Comparison of ENCODE assay signal across 1 cellular context in genomic region chr4:3803475-3803847, GRCh38.
TF ChIP-seq lines count a peak whose summit lies in the region.

No MANE protein-coding gene starts in this region.

TF ChIP-seq in HepG2, 621 proteins besides CTCF, POLR2A, EP300 and RAD21 (continued from another document and continues in another):
- TF ChIP-seq ZNF556 (CRISPR knock-in tag; IDR thresholded peaks at IDR 0.05; ENCODE audit: borderline replicate concordance) (no peak), ERF (CRISPR knock-in tag; IDR thresholded peaks at IDR 0.05) (peak; percentile 35; the same call in 1 of the 2 replicates), ZBTB3 (CRISPR knock-in tag; IDR thresholded peaks at IDR 0.05; ENCODE audit: borderline replicate concordance, low read depth) (no peak), RBFOX2 (IDR thresholded peaks at IDR 0.05; ENCODE audit: low read depth, low read length) (peak; percentile 59), KLF16 (CRISPR knock-in tag; IDR thresholded peaks at IDR 0.05) (peak in 1 of 2 experiments; percentile 33; a peak in 1 of 4 replicates), GATAD1 (CRISPR knock-in tag; IDR thresholded peaks at IDR 0.05) (no peak; the same call in 1 of the 2 replicates), IKZF4 (CRISPR knock-in tag; IDR thresholded peaks at IDR 0.05; ENCODE audit: borderline replicate concordance, low read depth, not compliant biosample characterization) (no peak), YEATS2 (CRISPR knock-in tag; IDR thresholded peaks at IDR 0.05; ENCODE audit: borderline replicate concordance) (no peak), WIZ (CRISPR knock-in tag; IDR thresholded peaks at IDR 0.05) (no peak), ZNF770 (CRISPR knock-in tag; IDR thresholded peaks at IDR 0.05) (no peak), MED8 (CRISPR knock-in tag; IDR thresholded peaks at IDR 0.05; ENCODE audit: insufficient replicate concordance) (no peak), PAF1 (CRISPR knock-in tag; IDR thresholded peaks at IDR 0.05) (no peak), ZNF577 (CRISPR knock-in tag; IDR thresholded peaks at IDR 0.05; ENCODE audit: borderline replicate concordance, low read depth) (no peak), ZC3H13 (CRISPR knock-in tag; IDR thresholded peaks at IDR 0.05) (no peak), ARID3A (IDR thresholded peaks at IDR 0.05; ENCODE audit: low read depth, low read length) (no peak), ZMAT3 (CRISPR knock-in tag; conservative IDR thresholded peaks at IDR 0.05) (no peak), ZNF468 (CRISPR knock-in tag; IDR thresholded peaks at IDR 0.05) (no peak), JUNB (CRISPR knock-in tag; IDR thresholded peaks at IDR 0.05; ENCODE audit: borderline replicate concordance) (no peak), MTA3 (CRISPR knock-in tag; IDR thresholded peaks at IDR 0.05) (no peak), ZNF296 (CRISPR knock-in tag; conservative IDR thresholded peaks at IDR 0.05) (no peak), GZF1 (CRISPR knock-in tag; IDR thresholded peaks at IDR 0.05) (no peak), KDM6A (CRISPR knock-in tag; IDR thresholded peaks at IDR 0.05; ENCODE audit: low read depth) (no peak), ZNF460 (CRISPR knock-in tag; IDR thresholded peaks at IDR 0.05; ENCODE audit: borderline replicate concordance) (no peak), ZEB1 (IDR thresholded peaks at IDR 0.05; ENCODE audit: insufficient replicate concordance, low read depth) (peak; percentile 54), BCL6 (CRISPR knock-in tag; IDR thresholded peaks at IDR 0.05) (no peak; the same call in 1 of the 2 replicates), GLI4 (CRISPR knock-in tag; IDR thresholded peaks at IDR 0.05; ENCODE audit: borderline replicate concordance) (no peak)
- TF ChIP-seq, protein P1, sequence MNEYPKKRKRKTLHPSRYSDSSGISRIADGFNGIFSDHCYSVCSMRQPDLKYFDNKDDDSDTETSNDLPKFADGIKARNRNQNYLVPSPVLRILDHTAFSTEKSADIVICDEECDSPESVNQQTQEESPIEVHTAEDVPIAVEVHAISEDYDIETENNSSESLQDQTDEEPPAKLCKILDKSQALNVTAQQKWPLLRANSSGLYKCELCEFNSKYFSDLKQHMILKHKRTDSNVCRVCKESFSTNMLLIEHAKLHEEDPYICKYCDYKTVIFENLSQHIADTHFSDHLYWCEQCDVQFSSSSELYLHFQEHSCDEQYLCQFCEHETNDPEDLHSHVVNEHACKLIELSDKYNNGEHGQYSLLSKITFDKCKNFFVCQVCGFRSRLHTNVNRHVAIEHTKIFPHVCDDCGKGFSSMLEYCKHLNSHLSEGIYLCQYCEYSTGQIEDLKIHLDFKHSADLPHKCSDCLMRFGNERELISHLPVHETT (CRISPR knock-in tag; conservative IDR thresholded peaks at IDR 0.05), result no peak
- TF ChIP-seq, protein P2, sequence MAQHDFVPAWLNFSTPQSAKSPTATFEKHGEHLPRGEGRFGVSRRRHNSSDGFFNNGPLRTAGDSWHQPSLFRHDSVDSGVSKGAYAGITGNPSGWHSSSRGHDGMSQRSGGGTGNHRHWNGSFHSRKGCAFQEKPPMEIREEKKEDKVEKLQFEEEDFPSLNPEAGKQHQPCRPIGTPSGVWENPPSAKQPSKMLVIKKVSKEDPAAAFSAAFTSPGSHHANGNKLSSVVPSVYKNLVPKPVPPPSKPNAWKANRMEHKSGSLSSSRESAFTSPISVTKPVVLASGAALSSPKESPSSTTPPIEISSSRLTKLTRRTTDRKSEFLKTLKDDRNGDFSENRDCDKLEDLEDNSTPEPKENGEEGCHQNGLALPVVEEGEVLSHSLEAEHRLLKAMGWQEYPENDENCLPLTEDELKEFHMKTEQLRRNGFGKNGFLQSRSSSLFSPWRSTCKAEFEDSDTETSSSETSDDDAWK (CRISPR knock-in tag; IDR thresholded peaks at IDR 0.05), result no peak
- TF ChIP-seq, protein P3, sequence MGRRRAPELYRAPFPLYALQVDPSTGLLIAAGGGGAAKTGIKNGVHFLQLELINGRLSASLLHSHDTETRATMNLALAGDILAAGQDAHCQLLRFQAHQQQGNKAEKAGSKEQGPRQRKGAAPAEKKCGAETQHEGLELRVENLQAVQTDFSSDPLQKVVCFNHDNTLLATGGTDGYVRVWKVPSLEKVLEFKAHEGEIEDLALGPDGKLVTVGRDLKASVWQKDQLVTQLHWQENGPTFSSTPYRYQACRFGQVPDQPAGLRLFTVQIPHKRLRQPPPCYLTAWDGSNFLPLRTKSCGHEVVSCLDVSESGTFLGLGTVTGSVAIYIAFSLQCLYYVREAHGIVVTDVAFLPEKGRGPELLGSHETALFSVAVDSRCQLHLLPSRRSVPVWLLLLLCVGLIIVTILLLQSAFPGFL (CRISPR knock-in tag; IDR thresholded peaks at IDR 0.05), result no peak
- TF ChIP-seq, protein P4, sequence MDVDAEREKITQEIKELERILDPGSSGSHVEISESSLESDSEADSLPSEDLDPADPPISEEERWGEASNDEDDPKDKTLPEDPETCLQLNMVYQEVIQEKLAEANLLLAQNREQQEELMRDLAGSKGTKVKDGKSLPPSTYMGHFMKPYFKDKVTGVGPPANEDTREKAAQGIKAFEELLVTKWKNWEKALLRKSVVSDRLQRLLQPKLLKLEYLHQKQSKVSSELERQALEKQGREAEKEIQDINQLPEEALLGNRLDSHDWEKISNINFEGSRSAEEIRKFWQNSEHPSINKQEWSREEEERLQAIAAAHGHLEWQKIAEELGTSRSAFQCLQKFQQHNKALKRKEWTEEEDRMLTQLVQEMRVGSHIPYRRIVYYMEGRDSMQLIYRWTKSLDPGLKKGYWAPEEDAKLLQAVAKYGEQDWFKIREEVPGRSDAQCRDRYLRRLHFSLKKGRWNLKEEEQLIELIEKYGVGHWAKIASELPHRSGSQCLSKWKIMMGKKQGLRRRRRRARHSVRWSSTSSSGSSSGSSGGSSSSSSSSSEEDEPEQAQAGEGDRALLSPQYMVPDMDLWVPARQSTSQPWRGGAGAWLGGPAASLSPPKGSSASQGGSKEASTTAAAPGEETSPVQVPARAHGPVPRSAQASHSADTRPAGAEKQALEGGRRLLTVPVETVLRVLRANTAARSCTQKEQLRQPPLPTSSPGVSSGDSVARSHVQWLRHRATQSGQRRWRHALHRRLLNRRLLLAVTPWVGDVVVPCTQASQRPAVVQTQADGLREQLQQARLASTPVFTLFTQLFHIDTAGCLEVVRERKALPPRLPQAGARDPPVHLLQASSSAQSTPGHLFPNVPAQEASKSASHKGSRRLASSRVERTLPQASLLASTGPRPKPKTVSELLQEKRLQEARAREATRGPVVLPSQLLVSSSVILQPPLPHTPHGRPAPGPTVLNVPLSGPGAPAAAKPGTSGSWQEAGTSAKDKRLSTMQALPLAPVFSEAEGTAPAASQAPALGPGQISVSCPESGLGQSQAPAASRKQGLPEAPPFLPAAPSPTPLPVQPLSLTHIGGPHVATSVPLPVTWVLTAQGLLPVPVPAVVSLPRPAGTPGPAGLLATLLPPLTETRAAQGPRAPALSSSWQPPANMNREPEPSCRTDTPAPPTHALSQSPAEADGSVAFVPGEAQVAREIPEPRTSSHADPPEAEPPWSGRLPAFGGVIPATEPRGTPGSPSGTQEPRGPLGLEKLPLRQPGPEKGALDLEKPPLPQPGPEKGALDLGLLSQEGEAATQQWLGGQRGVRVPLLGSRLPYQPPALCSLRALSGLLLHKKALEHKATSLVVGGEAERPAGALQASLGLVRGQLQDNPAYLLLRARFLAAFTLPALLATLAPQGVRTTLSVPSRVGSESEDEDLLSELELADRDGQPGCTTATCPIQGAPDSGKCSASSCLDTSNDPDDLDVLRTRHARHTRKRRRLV (CRISPR knock-in tag; IDR thresholded peaks at IDR 0.05), result no peak
- TF ChIP-seq, protein P5, sequence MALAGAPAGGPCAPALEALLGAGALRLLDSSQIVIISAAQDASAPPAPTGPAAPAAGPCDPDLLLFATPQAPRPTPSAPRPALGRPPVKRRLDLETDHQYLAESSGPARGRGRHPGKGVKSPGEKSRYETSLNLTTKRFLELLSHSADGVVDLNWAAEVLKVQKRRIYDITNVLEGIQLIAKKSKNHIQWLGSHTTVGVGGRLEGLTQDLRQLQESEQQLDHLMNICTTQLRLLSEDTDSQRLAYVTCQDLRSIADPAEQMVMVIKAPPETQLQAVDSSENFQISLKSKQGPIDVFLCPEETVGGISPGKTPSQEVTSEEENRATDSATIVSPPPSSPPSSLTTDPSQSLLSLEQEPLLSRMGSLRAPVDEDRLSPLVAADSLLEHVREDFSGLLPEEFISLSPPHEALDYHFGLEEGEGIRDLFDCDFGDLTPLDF (CRISPR knock-in tag; IDR thresholded peaks at IDR 0.05), result no peak
- TF ChIP-seq, protein P6, sequence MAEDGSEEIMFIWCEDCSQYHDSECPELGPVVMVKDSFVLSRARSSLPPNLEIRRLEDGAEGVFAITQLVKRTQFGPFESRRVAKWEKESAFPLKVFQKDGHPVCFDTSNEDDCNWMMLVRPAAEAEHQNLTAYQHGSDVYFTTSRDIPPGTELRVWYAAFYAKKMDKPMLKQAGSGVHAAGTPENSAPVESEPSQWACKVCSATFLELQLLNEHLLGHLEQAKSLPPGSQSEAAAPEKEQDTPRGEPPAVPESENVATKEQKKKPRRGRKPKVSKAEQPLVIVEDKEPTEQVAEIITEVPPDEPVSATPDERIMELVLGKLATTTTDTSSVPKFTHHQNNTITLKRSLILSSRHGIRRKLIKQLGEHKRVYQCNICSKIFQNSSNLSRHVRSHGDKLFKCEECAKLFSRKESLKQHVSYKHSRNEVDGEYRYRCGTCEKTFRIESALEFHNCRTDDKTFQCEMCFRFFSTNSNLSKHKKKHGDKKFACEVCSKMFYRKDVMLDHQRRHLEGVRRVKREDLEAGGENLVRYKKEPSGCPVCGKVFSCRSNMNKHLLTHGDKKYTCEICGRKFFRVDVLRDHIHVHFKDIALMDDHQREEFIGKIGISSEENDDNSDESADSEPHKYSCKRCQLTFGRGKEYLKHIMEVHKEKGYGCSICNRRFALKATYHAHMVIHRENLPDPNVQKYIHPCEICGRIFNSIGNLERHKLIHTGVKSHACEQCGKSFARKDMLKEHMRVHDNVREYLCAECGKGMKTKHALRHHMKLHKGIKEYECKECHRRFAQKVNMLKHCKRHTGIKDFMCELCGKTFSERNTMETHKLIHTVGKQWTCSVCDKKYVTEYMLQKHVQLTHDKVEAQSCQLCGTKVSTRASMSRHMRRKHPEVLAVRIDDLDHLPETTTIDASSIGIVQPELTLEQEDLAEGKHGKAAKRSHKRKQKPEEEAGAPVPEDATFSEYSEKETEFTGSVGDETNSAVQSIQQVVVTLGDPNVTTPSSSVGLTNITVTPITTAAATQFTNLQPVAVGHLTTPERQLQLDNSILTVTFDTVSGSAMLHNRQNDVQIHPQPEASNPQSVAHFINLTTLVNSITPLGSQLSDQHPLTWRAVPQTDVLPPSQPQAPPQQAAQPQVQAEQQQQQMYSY (CRISPR knock-in tag; IDR thresholded peaks at IDR 0.05), result no peak
- TF ChIP-seq, protein P7, sequence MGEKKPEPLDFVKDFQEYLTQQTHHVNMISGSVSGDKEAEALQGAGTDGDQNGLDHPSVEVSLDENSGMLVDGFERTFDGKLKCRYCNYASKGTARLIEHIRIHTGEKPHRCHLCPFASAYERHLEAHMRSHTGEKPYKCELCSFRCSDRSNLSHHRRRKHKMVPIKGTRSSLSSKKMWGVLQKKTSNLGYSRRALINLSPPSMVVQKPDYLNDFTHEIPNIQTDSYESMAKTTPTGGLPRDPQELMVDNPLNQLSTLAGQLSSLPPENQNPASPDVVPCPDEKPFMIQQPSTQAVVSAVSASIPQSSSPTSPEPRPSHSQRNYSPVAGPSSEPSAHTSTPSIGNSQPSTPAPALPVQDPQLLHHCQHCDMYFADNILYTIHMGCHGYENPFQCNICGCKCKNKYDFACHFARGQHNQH (CRISPR knock-in tag; IDR thresholded peaks at IDR 0.05), result 0 out of 2 replicates have a peak, but pooled peaks have one; percentile 43
- TF ChIP-seq, protein P8, sequence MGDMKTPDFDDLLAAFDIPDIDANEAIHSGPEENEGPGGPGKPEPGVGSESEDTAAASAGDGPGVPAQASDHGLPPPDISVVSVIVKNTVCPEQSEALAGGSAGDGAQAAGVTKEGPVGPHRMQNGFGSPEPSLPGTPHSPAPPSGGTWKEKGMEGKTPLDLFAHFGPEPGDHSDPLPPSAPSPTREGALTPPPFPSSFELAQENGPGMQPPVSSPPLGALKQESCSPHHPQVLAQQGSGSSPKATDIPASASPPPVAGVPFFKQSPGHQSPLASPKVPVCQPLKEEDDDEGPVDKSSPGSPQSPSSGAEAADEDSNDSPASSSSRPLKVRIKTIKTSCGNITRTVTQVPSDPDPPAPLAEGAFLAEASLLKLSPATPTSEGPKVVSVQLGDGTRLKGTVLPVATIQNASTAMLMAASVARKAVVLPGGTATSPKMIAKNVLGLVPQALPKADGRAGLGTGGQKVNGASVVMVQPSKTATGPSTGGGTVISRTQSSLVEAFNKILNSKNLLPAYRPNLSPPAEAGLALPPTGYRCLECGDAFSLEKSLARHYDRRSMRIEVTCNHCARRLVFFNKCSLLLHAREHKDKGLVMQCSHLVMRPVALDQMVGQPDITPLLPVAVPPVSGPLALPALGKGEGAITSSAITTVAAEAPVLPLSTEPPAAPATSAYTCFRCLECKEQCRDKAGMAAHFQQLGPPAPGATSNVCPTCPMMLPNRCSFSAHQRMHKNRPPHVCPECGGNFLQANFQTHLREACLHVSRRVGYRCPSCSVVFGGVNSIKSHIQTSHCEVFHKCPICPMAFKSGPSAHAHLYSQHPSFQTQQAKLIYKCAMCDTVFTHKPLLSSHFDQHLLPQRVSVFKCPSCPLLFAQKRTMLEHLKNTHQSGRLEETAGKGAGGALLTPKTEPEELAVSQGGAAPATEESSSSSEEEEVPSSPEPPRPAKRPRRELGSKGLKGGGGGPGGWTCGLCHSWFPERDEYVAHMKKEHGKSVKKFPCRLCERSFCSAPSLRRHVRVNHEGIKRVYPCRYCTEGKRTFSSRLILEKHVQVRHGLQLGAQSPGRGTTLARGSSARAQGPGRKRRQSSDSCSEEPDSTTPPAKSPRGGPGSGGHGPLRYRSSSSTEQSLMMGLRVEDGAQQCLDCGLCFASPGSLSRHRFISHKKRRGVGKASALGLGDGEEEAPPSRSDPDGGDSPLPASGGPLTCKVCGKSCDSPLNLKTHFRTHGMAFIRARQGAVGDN (CRISPR knock-in tag; IDR thresholded peaks at IDR 0.05), result peak; percentile 93
